21 cellular contexts compared by ENCODE assay signal in genomic region chr12:31834158-31834557, GRCh38.
DNase-seq lines count a peak whose midpoint lies in the region; ATAC-seq and TF ChIP-seq lines count a peak whose summit lies in the region.
"Had no signal": no experiment of that assay in that cellular context is flagged by ENCODE, and none has a peak within 500 bp of the region (broad histone marks: within the 10 kb centered on the region; RNA-seq: fewer than 3 reads in every experiment).

No MANE protein-coding gene starts in this region.

- H3K9me3 ChIP-seq in spleen (peaks cover 0 to 66% (median 22%) of the 10 kb centered on the region in 8 donors), heart left ventricle (peaks cover 0 to 38% (median 6%) of the 10 kb centered on the region in 12 donors)
- H3K9me3 ChIP-seq: BE2C, MG63, SJSA1 had no signal

- ATAC-seq in activated B cell treated with CpG ODN at 0.5 μM for 24 hours (ENCODE audit: low read depth) (no peak), heart left ventricle (no peak)
- ATAC-seq: GM23338 had no signal

- H3K9me3 Mint-ChIP-seq in activated naive CD8-positive, alpha-beta T cell (ENCODE audit: low read depth) = peaks cover 8% of the 10 kb centered on the region
- H3K9me3 Mint-ChIP-seq in activated naive CD8-positive, alpha-beta T cell treated with anti-CD3 and anti-CD28 coated beads for 36 hours = peaks cover 32% of the 10 kb centered on the region
- peaks cover 8% of the 10 kb centered on the region for H3K9me3 Mint-ChIP-seq in activated B cell treated with CpG ODN at 0.5 μM for 24 hours

- H3K27ac ChIP-seq in spleen (peak overlapping the region in 6 of 8 donors; percentile 81 to 89 (median 87)), heart left ventricle (peak overlapping the region in 1 of 12 donors; percentile 85)
- H3K27ac ChIP-seq: 22Rv1, SJSA1 had no signal

- TF ChIP-seq POLR2A in spleen (IDR thresholded peaks at IDR 0.05) (no peak), heart left ventricle (IDR thresholded peaks at IDR 0.05) (no peak)

- POLR2A ChIA-PET in activated B cell treated with CpG ODN at 0.5 μM for 24 hours (lab: Charles Lee) = interaction anchor here (0.7 to 6.0 kb wide), 15 partner anchors 17 to 147 kb away, joined by 3 to 68 read pairs (median 11); partner anchors contain the start of genes AMN1 and RESF1

- H3K4me1 ChIP-seq in spleen (peaks cover 15 to 63% (median 39%) of the 10 kb centered on the region in 6 donors), heart left ventricle (peaks cover 0 to 32% (median 0%) of the 10 kb centered on the region in 12 donors)
- H3K4me1 ChIP-seq: BE2C, SJSA1 had no signal

- H3K4me1 Mint-ChIP-seq in activated naive CD8-positive, alpha-beta T cell (ENCODE audit: low read depth) = peaks cover 41% of the 10 kb centered on the region
- H3K4me1 Mint-ChIP-seq in activated naive CD8-positive, alpha-beta T cell treated with anti-CD3 and anti-CD28 coated beads for 36 hours = peaks cover 35% of the 10 kb centered on the region
- peaks cover 73% of the 10 kb centered on the region for H3K4me1 Mint-ChIP-seq in activated B cell treated with CpG ODN at 0.5 μM for 24 hours
- H3K4me1 Mint-ChIP-seq: GM23338, H9 had no signal

- H3K4me3 ChIP-seq in spleen (no peak overlapping the region), heart left ventricle (no peak overlapping the region)
- H3K4me3 ChIP-seq: GM23338, MG63, SJSA1 had no signal

- TF ChIP-seq CTCF in activated B cell treated with CpG ODN at 0.5 μM for 24 hours (IDR thresholded peaks at IDR 0.05) (no peak), spleen (IDR thresholded peaks at IDR 0.05 in 8 of 11, conservative IDR thresholded peaks at IDR 0.05 in 3 of 11) (no peak), heart left ventricle (IDR thresholded peaks at IDR 0.05) (no peak)

- H3K27me3 Mint-ChIP-seq in activated naive CD8-positive, alpha-beta T cell = no peaks in the 10 kb centered on the region
- H3K27me3 Mint-ChIP-seq in activated naive CD8-positive, alpha-beta T cell treated with anti-CD3 and anti-CD28 coated beads for 36 hours = no peaks in the 10 kb centered on the region
- no peaks in the 10 kb centered on the region for H3K27me3 Mint-ChIP-seq in activated B cell treated with CpG ODN at 0.5 μM for 24 hours
- H3K27me3 Mint-ChIP-seq: CD4-positive, alpha-beta T cell had no signal

- H3K27me3 ChIP-seq in spleen (replicated peaks in 1 of 7) = no peaks in the 10 kb centered on the region
- no peaks in the 10 kb centered on the region for H3K27me3 ChIP-seq in heart left ventricle
- H3K27me3 ChIP-seq: MG63, SJSA1 had no signal

- CTCF ChIA-PET in activated B cell treated with CpG ODN at 0.5 μM for 24 hours (lab: Charles Lee) = no interaction called here

- H3K36me3 ChIP-seq in spleen = no peaks in the 10 kb centered on the region
- no peaks in the 10 kb centered on the region for H3K36me3 ChIP-seq in heart left ventricle
- H3K36me3 ChIP-seq: BE2C, MG63, SJSA1 had no signal

- DNase-seq in activated naive CD8-positive, alpha-beta T cell treated with anti-CD3 and anti-CD28 coated beads for 36 hours = no peak
- DNase-seq in activated B cell treated with CpG ODN at 0.5 μM for 24 hours = no peak
- DNase-seq in spleen = no peak
- no peak for DNase-seq in kidney tubule cell (ENCODE audit: low spot score)
- DNase-seq in heart left ventricle = no peak
- no peak for DNase-seq in NCI-H2029 (lab: John Stamatoyannopoulos, UW)
- DNase-seq: BE2C; CD4-positive, alpha-beta T cell; H9; KG1; MG63; NCI-H2081; NCI-H345; NCI-H524; NCI-H774; Right ventricle myocardium superior; RPMI8226 had no signal

- 73 to 95% (median 85%) methylated on average over 6 of the region's 6 CpGs for WGBS in spleen, 5 donors
- 86 to 97% (median 94%) methylated on average over 6 of the region's 6 CpGs for WGBS in heart left ventricle, 4 donors

- no peak overlapping the region for H3K4me3 Mint-ChIP-seq in activated naive CD8-positive, alpha-beta T cell
- H3K4me3 Mint-ChIP-seq in activated naive CD8-positive, alpha-beta T cell treated with anti-CD3 and anti-CD28 coated beads for 36 hours = no peak overlapping the region
- no peak overlapping the region for H3K4me3 Mint-ChIP-seq in activated B cell treated with CpG ODN at 0.5 μM for 24 hours
- H3K4me3 Mint-ChIP-seq: GM23338, H9 had no signal

- peak overlapping the region; percentile 68 for H3K27ac Mint-ChIP-seq in activated naive CD8-positive, alpha-beta T cell
- H3K27ac Mint-ChIP-seq in activated naive CD8-positive, alpha-beta T cell treated with anti-CD3 and anti-CD28 coated beads for 36 hours = no peak overlapping the region
- peak overlapping the region; percentile 94 for H3K27ac Mint-ChIP-seq in activated B cell treated with CpG ODN at 0.5 μM for 24 hours
- H3K27ac Mint-ChIP-seq: CD4-positive, alpha-beta T cell; GM23338; H9 had no signal

- intact Hi-C loops in activated B cell treated with CpG ODN at 0.5 μM for 24 hours (cut with micrococcal nuclease) = loop anchor here (2.0 to 10.0 kb wide), 2 partner anchors 17 to 301 kb away; no protein-coding TSS in a partner anchor
- intact Hi-C loops in spleen (cut with DNase I; ENCODE audit: low total_unique reads) = no loop called here
- intact Hi-C loops in heart left ventricle (cut with DNase I) = loop anchor here in 1 of 10 donors (10.0 kb wide), 1 partner anchor 121 kb away; the partner anchor contains the start of gene RESF1

- H3K36me3 Mint-ChIP-seq in activated naive CD8-positive, alpha-beta T cell = peaks cover 2% of the 10 kb centered on the region
- peaks cover 40% of the 10 kb centered on the region for H3K36me3 Mint-ChIP-seq in activated naive CD8-positive, alpha-beta T cell treated with anti-CD3 and anti-CD28 coated beads for 36 hours
- H3K36me3 Mint-ChIP-seq in activated B cell treated with CpG ODN at 0.5 μM for 24 hours (ENCODE audit: low read depth) = peaks cover 9% of the 10 kb centered on the region
